In genomic region chr1:52867060-52867845, GRCh38 we compare ENCODE assay signal across 10 cellular contexts. TPM values are rescaled to one million over a fixed set of nuclear protein-coding genes. Genes with fewer than 3 reads are reported as not detected.
DNase-seq lines count a peak whose midpoint lies in the region; ATAC-seq and TF ChIP-seq lines count a peak whose summit lies in the region.
"Had no signal": no experiment of that assay in that cellular context is flagged by ENCODE, and none has a peak within 500 bp of the region (broad histone marks: within the 10 kb centered on the region; RNA-seq: fewer than 3 reads in every experiment).

No MANE protein-coding gene starts in this region.

- DNase-seq in HUDEP-2 (lab: John Stamatoyannopoulos, UW; ENCODE audit: unreplicated experiment in 76 of 76) (no peak), iPS-NIHi7 (ENCODE audit: extremely low spot score) (no peak), NCI-H1105 (lab: John Stamatoyannopoulos, UW) (no peak), inferior parietal cortex (ENCODE audit: extremely low spot score) (no peak)
- DNase-seq: activated CD4-positive, alpha-beta T cell treated with anti-CD3 and anti-CD28 coated beads, Interleukin-2, amount 50 U/mL, for 1 hour had no signal

- no peaks in the 10 kb centered on the region for H3K4me1 Mint-ChIP-seq in activated T-helper 17 cell treated with anti-CD3 and anti-CD28 coated beads, Interleukin-2, amount 50 U/mL, for 72 hours

- no peaks in the 10 kb centered on the region for H3K9me3 Mint-ChIP-seq in activated T-helper 17 cell treated with anti-CD3 and anti-CD28 coated beads, Interleukin-2, amount 50 U/mL, for 72 hours
- H3K9me3 Mint-ChIP-seq: natural killer cell treated with Interleukin-12 subunit alpha and Interleukin-12 subunit beta and Interleukin-15 and Interleukin-18, amount 100 ng/mL, for 72 hours had no signal

- H3K27me3 Mint-ChIP-seq in activated T-helper 17 cell treated with anti-CD3 and anti-CD28 coated beads, Interleukin-2, amount 50 U/mL, for 72 hours, result peaks cover 7% of the 10 kb centered on the region

- peak overlapping the region; percentile 24 for H3K27ac Mint-ChIP-seq in activated T-helper 17 cell treated with anti-CD3 and anti-CD28 coated beads, Interleukin-2, amount 50 U/mL, for 72 hours
- H3K27ac Mint-ChIP-seq: natural killer cell treated with Interleukin-12 subunit alpha and Interleukin-12 subunit beta and Interleukin-15 and Interleukin-18, amount 100 ng/mL, for 72 hours had no signal

- TF ChIP-seq POLR2A in GM18505 (IDR thresholded peaks at IDR 0.05; ENCODE audit: borderline replicate concordance, extremely low read depth, insufficient read depth, insufficient read length), result peak; percentile 31

- H3K36me3 Mint-ChIP-seq in activated T-helper 17 cell treated with anti-CD3 and anti-CD28 coated beads, Interleukin-2, amount 50 U/mL, for 72 hours (ENCODE audit: low read depth), result no peaks in the 10 kb centered on the region
- H3K36me3 Mint-ChIP-seq: natural killer cell treated with Interleukin-12 subunit alpha and Interleukin-12 subunit beta and Interleukin-15 and Interleukin-18, amount 100 ng/mL, for 72 hours had no signal

- no peak overlapping the region for H3K4me3 Mint-ChIP-seq in activated T-helper 17 cell treated with anti-CD3 and anti-CD28 coated beads, Interleukin-2, amount 50 U/mL, for 72 hours
- H3K4me3 Mint-ChIP-seq: natural killer cell treated with Interleukin-12 subunit alpha and Interleukin-12 subunit beta and Interleukin-15 and Interleukin-18, amount 100 ng/mL, for 72 hours had no signal

- ATAC-seq in GM18505 (IDR thresholded peaks at IDR 0.05; ENCODE audit: unreplicated experiment), result no peak
- peak; percentile 80 for ATAC-seq in GM19455 (IDR thresholded peaks at IDR 0.05; ENCODE audit: unreplicated experiment)
- peak; percentile 85 for ATAC-seq in HG03064 (IDR thresholded peaks at IDR 0.05; ENCODE audit: low read depth, unreplicated experiment)
- peak; percentile 97 for ATAC-seq in activated T-helper 17 cell treated with anti-CD3 and anti-CD28 coated beads, Interleukin-2, amount 50 U/mL, for 72 hours (replicated peaks)

RNA-seq across cellular contexts. Expression of gene ZYG11A, which starts 24.7 kb away (rescaled TPM):
- total RNA-seq in activated T-helper 17 cell treated with anti-CD3 and anti-CD28 coated beads, Interleukin-2, amount 50 U/mL, for 72 hours, result under 1 TPM; 0.13 to 0.26 TPM

RNA-seq across cellular contexts. Expression of gene ECHDC2, which starts 54.3 kb away (rescaled TPM):
- 10 to 100 TPM; 52.5 to 79.9 TPM for total RNA-seq in activated T-helper 17 cell treated with anti-CD3 and anti-CD28 coated beads, Interleukin-2, amount 50 U/mL, for 72 hours

RNA-seq across cellular contexts. Expression of gene SCP2, which starts 59.8 kb away (rescaled TPM):
- 10 to 100 TPM; 59.5 to 75.1 TPM for total RNA-seq in activated T-helper 17 cell treated with anti-CD3 and anti-CD28 coated beads, Interleukin-2, amount 50 U/mL, for 72 hours
